Comparison of ENCODE assay signal across 8 cellular contexts in genomic region chr16:85821441-85821901, GRCh38. TPM values are rescaled to one million over a fixed set of nuclear protein-coding genes. Genes with fewer than 3 reads are reported as not detected.
DNase-seq lines count a peak whose midpoint lies in the region; ATAC-seq and TF ChIP-seq lines count a peak whose summit lies in the region.

No MANE protein-coding gene starts in this region.

- DNase-seq in DMS79 treated with DMSO at 0.1 percent for 48 hours (lab: John Stamatoyannopoulos, UW) (peak; percentile 67), HAP-1 (ENCODE audit: low spot score in 2 of 2) (peak; percentile 79 to 84), NCI-H1105 (lab: John Stamatoyannopoulos, UW) (peak; percentile 54), SW 1271 (lab: John Stamatoyannopoulos, UW) (peak; percentile 17 to 81), cardiac muscle cell (ENCODE audit: low read depth in 1 of 2, low spot score in 1 of 2) (peak; percentile 83 to 88), progenitor cell of endocrine pancreas (ENCODE audit: low spot score, unreplicated experiment) (peak; percentile 83), ureter (ENCODE audit: low spot score) (peak; percentile 84)
- DNase-seq in activated naive CD4-positive, alpha-beta T cell treated with anti-CD3 and anti-CD28 coated beads, Interleukin-2, amount 50 U/mL, for 72 hours (ENCODE audit: low spot score in 2 of 2) = peak; percentile 76 to 93

- no peaks in the 10 kb centered on the region for H3K4me1 ChIP-seq in HAP-1
- H3K4me1 ChIP-seq in cardiac muscle cell (ENCODE audit: low read depth) = no peaks in the 10 kb centered on the region

- H3K9me3 ChIP-seq in HAP-1 (no peaks in the 10 kb centered on the region), cardiac muscle cell (ENCODE audit: low read depth) (no peaks in the 10 kb centered on the region)

- H3K27ac Mint-ChIP-seq in activated naive CD4-positive, alpha-beta T cell treated with anti-CD3 and anti-CD28 coated beads, Interleukin-2, amount 50 U/mL, for 72 hours = no peak overlapping the region
- no peak overlapping the region for H3K27ac Mint-ChIP-seq in progenitor cell of endocrine pancreas

- no peaks in the 10 kb centered on the region for H3K4me1 Mint-ChIP-seq in progenitor cell of endocrine pancreas (ENCODE audit: low read depth)

- H3K27ac ChIP-seq in cardiac muscle cell = no peak overlapping the region

- peak; percentile 88 to 90 for ATAC-seq in activated naive CD4-positive, alpha-beta T cell treated with anti-CD3 and anti-CD28 coated beads, Interleukin-2, amount 50 U/mL, for 72 hours

- in situ Hi-C loops in HAP-1 (cut with MboI; ENCODE audit: low sequenced_read_pairs) = loop anchor here (5.0 to 10.0 kb wide), 3 partner anchors 166 to 693 kb away; partner anchors contain the start of gene FOXF1

- no peaks in the 10 kb centered on the region for H3K9me3 Mint-ChIP-seq in activated naive CD4-positive, alpha-beta T cell treated with anti-CD3 and anti-CD28 coated beads, Interleukin-2, amount 50 U/mL, for 72 hours
- H3K9me3 Mint-ChIP-seq in progenitor cell of endocrine pancreas (ENCODE audit: low read depth) = no peaks in the 10 kb centered on the region

- peak; percentile 96 for TF ChIP-seq CTCF in cardiac muscle cell (IDR thresholded peaks at IDR 0.05; ENCODE audit: low read depth, low read length)
- TF ChIP-seq CTCF in progenitor cell of endocrine pancreas (IDR thresholded peaks at IDR 0.05; ENCODE audit: unreplicated experiment) = peak; percentile 99

- no peaks in the 10 kb centered on the region for H3K36me3 ChIP-seq in HAP-1 (replicated peaks)
- H3K36me3 ChIP-seq in cardiac muscle cell = no peaks in the 10 kb centered on the region

- no peak overlapping the region for H3K4me3 ChIP-seq in HAP-1
- no peak overlapping the region for H3K4me3 ChIP-seq in cardiac muscle cell

- H3K36me3 Mint-ChIP-seq in activated naive CD4-positive, alpha-beta T cell treated with anti-CD3 and anti-CD28 coated beads, Interleukin-2, amount 50 U/mL, for 72 hours = no peaks in the 10 kb centered on the region
- no peaks in the 10 kb centered on the region for H3K36me3 Mint-ChIP-seq in progenitor cell of endocrine pancreas (ENCODE audit: insufficient read depth)

- H3K27me3 ChIP-seq in HAP-1 (ENCODE audit: low read depth) (peaks cover 6% of the 10 kb centered on the region; the same call in 1 of the 2 replicates), cardiac muscle cell (peaks cover 21% of the 10 kb centered on the region)

- no peak overlapping the region for H3K4me3 Mint-ChIP-seq in progenitor cell of endocrine pancreas (ENCODE audit: low read depth)

- peaks cover 20% of the 10 kb centered on the region for H3K27me3 Mint-ChIP-seq in progenitor cell of endocrine pancreas

RNA-seq across cellular contexts. Expression of gene COX4I1, which starts 22.0 kb away (rescaled TPM):
- 100 to 1,000 TPM; 397 to 558 TPM for total RNA-seq in activated naive CD4-positive, alpha-beta T cell treated with anti-CD3 and anti-CD28 coated beads, Interleukin-2, amount 50 U/mL, for 72 hours
- total RNA-seq in cardiac muscle cell (743 and 833 TPM in 2 replicates), progenitor cell of endocrine pancreas (466 and 513 TPM in 2 replicates), ureter (485 TPM)
- polyA plus RNA-seq in cardiac muscle cell = 856 and 1,231 TPM in 2 replicates

RNA-seq across cellular contexts. Expression of gene EMC8, which starts 22.1 kb away (rescaled TPM):
- 10 to 100 TPM; 31.0 to 38.6 TPM for total RNA-seq in activated naive CD4-positive, alpha-beta T cell treated with anti-CD3 and anti-CD28 coated beads, Interleukin-2, amount 50 U/mL, for 72 hours
- total RNA-seq in cardiac muscle cell (42.8 and 48.3 TPM in 2 replicates), progenitor cell of endocrine pancreas (45.2 and 48.7 TPM in 2 replicates), ureter (34.3 TPM)
- polyA plus RNA-seq in cardiac muscle cell = 45.2 and 54.8 TPM in 2 replicates
